In genomic region chr2:235670974-235671787, GRCh38 we compare ENCODE assay signal across 8 cellular contexts.
A peak's percentile ranks its signal among the peaks of the same experiment; 100 is the strongest.
DNase-seq lines count a peak whose midpoint lies in the region; ATAC-seq and TF ChIP-seq lines count a peak whose summit lies in the region.

No MANE protein-coding gene starts in this region.

- TF ChIP-seq POLR2A in heart left ventricle (IDR thresholded peaks at IDR 0.05) (no peak), lower leg skin (IDR thresholded peaks at IDR 0.05) (no peak), uterus (IDR thresholded peaks at IDR 0.05) (no peak)

- no peak for ATAC-seq in heart left ventricle
- no peak for ATAC-seq in left ventricle myocardium superior

- H3K27ac ChIP-seq in heart left ventricle (peak overlapping the region in 4 of 12 donors; percentile 0 to 61 (median 48)), uterus (no peak overlapping the region), brain microvascular endothelial cell (no peak overlapping the region)

- DNase-seq in heart left ventricle (no peak), left ventricle myocardium superior (no peak), amniotic epithelial cell (ENCODE audit: low read depth) (peak; percentile 38), lower leg skin (ENCODE audit: low spot score in 2 of 2) (no peak), uterus (no peak), NCI-H1930 (lab: John Stamatoyannopoulos, UW) (no peak), brain microvascular endothelial cell (no peak)
- no peak for DNase-seq in stimulated activated naive CD4-positive, alpha-beta T cell treated with Interleukin-2 at 50 U/mL for 16 hours (lab: John Stamatoyannopoulos, UW)

- H3K36me3 ChIP-seq in heart left ventricle (no peaks in the 10 kb centered on the region), uterus (no peaks in the 10 kb centered on the region), brain microvascular endothelial cell (replicated peaks) (no peaks in the 10 kb centered on the region)

- no peak for TF ChIP-seq CTCF in heart left ventricle (IDR thresholded peaks at IDR 0.05)
- TF ChIP-seq CTCF in lower leg skin (IDR thresholded peaks at IDR 0.05) = no peak
- no peak for TF ChIP-seq CTCF in uterus (IDR thresholded peaks at IDR 0.05)
- no peak for TF ChIP-seq CTCF in brain microvascular endothelial cell (IDR thresholded peaks at IDR 0.05; ENCODE audit: low read depth, low read length, missing control alignments)

- intact Hi-C loops in heart left ventricle (cut with DNase I) (loop anchor here (1.0 to 10.0 kb wide), 10 partner anchors 61 to 536 kb away; partner anchors contain the start of gene AGAP1 (in 1 of the 10)), left ventricle myocardium superior (cut with micrococcal nuclease) (loop anchor here (10.0 kb wide), 1 partner anchor 76 kb away; no protein-coding TSS in a partner anchor), lower leg skin (cut with DNase I; ENCODE audit: low total_unique reads) (loop anchor here (5.0 kb wide), 1 partner anchor 74 kb away; no protein-coding TSS in a partner anchor), uterus (cut with DNase I; ENCODE audit: low total_unique reads) (loop anchor here (2.0 kb wide), 1 partner anchor 76 kb away; no protein-coding TSS in a partner anchor)

- peaks cover 0 to 30% (median 0%) of the 10 kb centered on the region in 9 donors for H3K27me3 ChIP-seq in heart left ventricle
- no peaks in the 10 kb centered on the region for H3K27me3 ChIP-seq in uterus
- no peaks in the 10 kb centered on the region for H3K27me3 ChIP-seq in brain microvascular endothelial cell (replicated peaks)

- in situ Hi-C loops in brain microvascular endothelial cell (cut with HindIII; ENCODE audit: low pct_ligation_motif_present, low sequenced_read_pairs) = no loop called here

- H3K4me3 ChIP-seq in heart left ventricle = peak overlapping the region in 11 of 12 donors; percentile 24 to 75 (median 58)
- H3K4me3 ChIP-seq in lower leg skin (ENCODE audit: low read depth, poor library complexity, severe bottlenecking) = peak overlapping the region; percentile 38
- H3K4me3 ChIP-seq in uterus = peak overlapping the region; percentile 19 to 51
- no peak overlapping the region for H3K4me3 ChIP-seq in brain microvascular endothelial cell (ENCODE audit: low read depth, low read length)

- WGBS in heart left ventricle, 4 donors = 43 to 63% (median 47%) methylated on average over 26 to 64 of the region's 64 CpGs
- WGBS in lower leg skin, 2 donors = 31 to 43% methylated on average over 31 to 49 of the region's 64 CpGs

- H3K4me1 ChIP-seq in heart left ventricle = peaks cover 0 to 29% (median 6%) of the 10 kb centered on the region in 12 donors
- H3K4me1 ChIP-seq in uterus = peaks cover 0 to 11% of the 10 kb centered on the region in 2 donors

- H3K9me3 ChIP-seq in heart left ventricle (no peaks in the 10 kb centered on the region), uterus (no peaks in the 10 kb centered on the region)
